In the genomic region with DNA sequence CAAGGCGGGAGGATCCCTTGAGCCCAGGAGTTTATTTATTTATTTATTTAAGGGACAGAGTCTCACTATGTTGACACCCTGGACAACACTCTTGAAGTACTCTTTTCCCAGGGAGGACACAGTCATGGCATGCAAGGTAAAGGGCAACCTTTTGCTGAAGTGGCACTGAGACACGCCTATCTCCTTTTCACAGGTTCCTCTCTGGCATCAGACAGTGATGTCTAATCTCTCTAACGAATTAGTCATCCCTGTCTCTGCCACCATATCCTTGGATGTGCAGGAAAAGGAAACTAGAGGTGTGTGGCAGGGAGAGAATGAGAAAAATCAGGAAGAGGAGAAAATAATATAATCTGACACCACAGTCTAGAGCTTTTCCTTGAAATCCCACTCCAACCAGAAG, we compare ENCODE assay signal across 20 cellular contexts. TPM values are rescaled to one million over a fixed set of nuclear protein-coding genes. Genes with fewer than 3 reads are reported as not detected.
DNase-seq lines count a peak whose midpoint lies in the region; ATAC-seq, FAIRE-seq and TF ChIP-seq lines count a peak whose summit lies in the region.
"Had no signal": no experiment of that assay in that cellular context is flagged by ENCODE, and none has a peak within 500 bp of the region (broad histone marks: within the 10 kb centered on the region; RNA-seq: fewer than 3 reads in every experiment).

No MANE protein-coding gene starts in this region.

- CTCF ChIA-PET in MCF 10A (lab: Yijun Ruan, JAX) (interaction anchor here (0.7 to 1.8 kb wide), 3 partner anchors 10 to 63 kb away, joined by 3 to 8 read pairs (median 3); no protein-coding TSS in a partner anchor), mammary epithelial cell (lab: Charles Lee; ENCODE audit: low non-redundant PET) (no interaction called here), WTC11 (lab: Charles Lee) (no interaction called here)

- ATAC-seq in WTC11 = no peak
- no peak for ATAC-seq in activated CD4-positive, CD25-positive, alpha-beta regulatory T cell treated with anti-CD3 and anti-CD28 coated beads, Interleukin-2, amount 50 U/mL, for 24 hours
- ATAC-seq: Right ventricle myocardium inferior had no signal

- H3K36me3 Mint-ChIP-seq in MCF 10A (ENCODE audit: insufficient read depth, unreplicated experiment) = no peaks in the 10 kb centered on the region
- peaks cover 4% of the 10 kb centered on the region for H3K36me3 Mint-ChIP-seq in WTC11

- BruUV-seq in MCF 10A (replicated peaks; lab: Mats Ljungman, UMichigan) (no TSS peak), mammary epithelial cell (replicated peaks; lab: Mats Ljungman, UMichigan) (no TSS peak)

- H3K9me3 ChIP-seq in mammary epithelial cell (replicated peaks; ENCODE audit: insufficient read depth, low read length) = no peaks in the 10 kb centered on the region
- H3K9me3 ChIP-seq in keratinocyte (ENCODE audit: control insufficient read depth, low read depth, low read length) = no peaks in the 10 kb centered on the region
- no peaks in the 10 kb centered on the region for H3K9me3 ChIP-seq in HAP-1

- DNase-seq in MCF 10A (ENCODE audit: unreplicated experiment) (peak; percentile 42), mammary epithelial cell (no peak), WTC11 (ENCODE audit: low spot score) (no peak), keratinocyte (ENCODE audit: low read depth, low spot score) (no peak), HAP-1 (ENCODE audit: low spot score in 2 of 2) (no peak), T-helper 9 cell (no peak)
- no peak for DNase-seq in activated CD4-positive, alpha-beta T cell treated with anti-CD3 and anti-CD28 coated beads, Interleukin-2, amount 50 U/mL, for 4 hours
- DNase-seq: H7, IMR-90, Karpas-422, NCI-H1105 treated with DMSO at 0.1 percent for 48 hours, NCI-H1694 treated with DMSO at 0.1 percent for 48 hours, NCI-H2171, NCI-H446 treated with DMSO at 0.1 percent for 48 hours, NCI-H774 had no signal

- H4K20me1 ChIP-seq in mammary epithelial cell (ENCODE audit: insufficient read depth, low read length) (no peaks in the 10 kb centered on the region), keratinocyte (ENCODE audit: control insufficient read depth, extremely low read depth, insufficient read depth, low read length) (no peaks in the 10 kb centered on the region)
- H4K20me1 ChIP-seq: BLaER1 treated with 17β-estradiol and CSF1 and Interleukin-3, amounts not matched to agents 10 nM and 100 nM had no signal

- H3K4me3 ChIP-seq in mammary epithelial cell (replicated peaks in 1 of 3; ENCODE audit: insufficient read depth in 1 of 3, low read depth in 2 of 3, low read length in 3 of 3) (no peak overlapping the region), keratinocyte (ENCODE audit: control insufficient read depth in 2 of 3, extremely low read depth in 1 of 3, insufficient read depth in 2 of 3, low read depth in 1 of 3, low read length in 3 of 3) (no peak overlapping the region), HAP-1 (no peak overlapping the region)
- H3K4me3 ChIP-seq: BLaER1 treated with 17β-estradiol and CSF1 and Interleukin-3, amounts not matched to agents 10 nM and 100 nM; SK-N-MC had no signal

- FAIRE-seq in keratinocyte (lab: Jason Lieb, UNC) = peak; percentile 69
- FAIRE-seq: A204.1 had no signal

- H3K27ac Mint-ChIP-seq in MCF 10A (ENCODE audit: low read depth, unreplicated experiment) (no peak overlapping the region), WTC11 (peak overlapping the region; percentile 8; the same call in 1 of the 2 replicates)

- H2AFZ ChIP-seq in mammary epithelial cell (ENCODE audit: low read depth, low read length) (no peak overlapping the region), keratinocyte (ENCODE audit: control insufficient read depth, low read length) (peak overlapping the region; percentile 53)

- no peaks in the 10 kb centered on the region for H3K79me2 ChIP-seq in mammary epithelial cell (ENCODE audit: insufficient read depth, low read length)
- no peaks in the 10 kb centered on the region for H3K79me2 ChIP-seq in keratinocyte (ENCODE audit: control insufficient read depth, insufficient read depth, low read length)

- no peaks in the 10 kb centered on the region for H3K9me1 ChIP-seq in keratinocyte (ENCODE audit: control insufficient read depth, extremely low read depth, insufficient read depth, low read length)

- H3K27me3 ChIP-seq in mammary epithelial cell (ENCODE audit: insufficient read depth, low read length) = no peaks in the 10 kb centered on the region
- H3K27me3 ChIP-seq in keratinocyte (ENCODE audit: control insufficient read depth, extremely low read depth, insufficient read depth, low read length) = no peaks in the 10 kb centered on the region
- H3K27me3 ChIP-seq in HAP-1 (ENCODE audit: low read depth) = no peaks in the 10 kb centered on the region

- H3K4me2 ChIP-seq in mammary epithelial cell (ENCODE audit: insufficient read depth, low read depth, low read length) (no peak overlapping the region), keratinocyte (ENCODE audit: control insufficient read depth, extremely low read depth, insufficient read depth, low read depth, low read length) (peak overlapping the region; percentile 33)
- H3K4me2 ChIP-seq: BLaER1 treated with 17β-estradiol and CSF1 and Interleukin-3, amounts not matched to agents 10 nM and 100 nM had no signal

- intact Hi-C loops in MCF 10A (cut with micrococcal nuclease) = no loop called here
- intact Hi-C loops in mammary epithelial cell (cut with micrococcal nuclease) = no loop called here

- H3K4me3 Mint-ChIP-seq in MCF 10A (ENCODE audit: unreplicated experiment) = no peak overlapping the region
- H3K4me3 Mint-ChIP-seq in WTC11 = no peak overlapping the region

- H3K36me3 ChIP-seq in mammary epithelial cell (ENCODE audit: insufficient read depth, low read length) (no peaks in the 10 kb centered on the region), keratinocyte (ENCODE audit: control insufficient read depth in 2 of 2, extremely low read depth in 1 of 2, insufficient read depth in 2 of 2, low read length in 2 of 2) (no peaks in the 10 kb centered on the region), HAP-1 (replicated peaks) (no peaks in the 10 kb centered on the region)
- H3K36me3 ChIP-seq: BLaER1 treated with 17β-estradiol and CSF1 and Interleukin-3, amounts not matched to agents 10 nM and 100 nM had no signal

- H3K9ac ChIP-seq in mammary epithelial cell (ENCODE audit: insufficient read depth, low read length) (no peak overlapping the region), keratinocyte (ENCODE audit: control insufficient read depth, extremely low read depth, insufficient read depth, low read length) (no peak overlapping the region)
- H3K9ac ChIP-seq: BLaER1 treated with 17β-estradiol and CSF1 and Interleukin-3, amounts not matched to agents 10 nM and 100 nM had no signal

- no peaks in the 10 kb centered on the region for H3K4me1 ChIP-seq in mammary epithelial cell (ENCODE audit: insufficient read depth, low read length)
- peaks cover 7% of the 10 kb centered on the region for H3K4me1 ChIP-seq in keratinocyte (ENCODE audit: control insufficient read depth, extremely low read depth, insufficient read depth, low read length)
- peaks cover 2% of the 10 kb centered on the region; the same call in 1 of the 2 replicates for H3K4me1 ChIP-seq in HAP-1

- in situ Hi-C loops in mammary epithelial cell (cut with MboI; ENCODE audit: low sequenced_read_pairs in 2 of 2) = no loop called here
- in situ Hi-C loops in HAP-1 (cut with MboI; ENCODE audit: low sequenced_read_pairs) = no loop called here

- POLR2A ChIA-PET in MCF 10A (lab: Yijun Ruan, JAX) (interaction anchor here (0.6 to 1.8 kb wide), 3 partner anchors 13 to 1265 kb away, joined by 3 to 7 read pairs (median 5); partner anchors contain the start of gene CPVL), WTC11 (lab: Charles Lee) (no interaction called here)

- H3K9me3 Mint-ChIP-seq in MCF 10A (ENCODE audit: unreplicated experiment) (no peaks in the 10 kb centered on the region), WTC11 (no peaks in the 10 kb centered on the region)

- TF ChIP-seq CTCF in MCF 10A (IDR thresholded peaks at IDR 0.05; ENCODE audit: unreplicated experiment) (no peak), mammary epithelial cell (conservative IDR thresholded peaks at IDR 0.05 in 1 of 2, IDR thresholded peaks at IDR 0.05 in 1 of 2; ENCODE audit: extremely low read depth in 1 of 2, insufficient read depth in 1 of 2, low read depth in 1 of 2, low read length in 2 of 2) (no peak), WTC11 (IDR thresholded peaks at IDR 0.05) (no peak), keratinocyte (optimal IDR thresholded peaks at IDR 0.05 in 1 of 3, IDR thresholded peaks at IDR 0.05 in 1 of 3, conservative IDR thresholded peaks at IDR 0.05 in 1 of 3; ENCODE audit: extremely low read depth in 1 of 3, insufficient read depth in 2 of 3, low read length in 3 of 3) (no peak)

- 88% methylated on average over 3 of the region's 3 CpGs for WGBS in mammary epithelial cell (ENCODE audit: low coverage, missing lambda C conversion rate)

- H3K4me1 Mint-ChIP-seq in MCF 10A (ENCODE audit: insufficient read depth, unreplicated experiment) = peaks cover 7% of the 10 kb centered on the region
- peaks cover 39% of the 10 kb centered on the region for H3K4me1 Mint-ChIP-seq in WTC11

- dilution Hi-C loops in mammary epithelial cell (cut with HindIII; ENCODE audit: low sequenced_read_pairs) (no loop called here), keratinocyte (cut with MboI; ENCODE audit: extremely low pct_ligation_motif_present, low sequenced_read_pairs) (no loop called here)

- H3K27ac ChIP-seq in mammary epithelial cell (ENCODE audit: insufficient read depth, low read depth, low read length) (no peak overlapping the region), keratinocyte (ENCODE audit: control insufficient read depth, insufficient read depth, low read length) (no peak overlapping the region)
- H3K27ac ChIP-seq: BLaER1 treated with 17β-estradiol and CSF1 and Interleukin-3, amounts not matched to agents 10 nM and 100 nM; SK-N-MC had no signal

- H3K27me3 Mint-ChIP-seq in MCF 10A (ENCODE audit: insufficient read depth, unreplicated experiment) (no peaks in the 10 kb centered on the region), WTC11 (ENCODE audit: low read depth) (no peaks in the 10 kb centered on the region)

TF ChIP-seq in WTC11, 78 proteins besides CTCF, POLR2A, EP300 and RAD21 (continues in another document):
- no peak for TF ChIP-seq IRF2 (CRISPR knock-in tag; IDR thresholded peaks at IDR 0.05; ENCODE audit: borderline replicate concordance, low read depth)
- no peak for TF ChIP-seq FOXK1 (CRISPR knock-in tag; IDR thresholded peaks at IDR 0.05)
- no peak for TF ChIP-seq GTF2I (CRISPR knock-in tag; conservative IDR thresholded peaks at IDR 0.05)

RNA-seq across cellular contexts. Expression of gene CPVL, which starts 19.5 kb away (rescaled TPM):
- 29.2 and 49.0 TPM in 2 replicates for total RNA-seq in MCF 10A (2022)
- total RNA-seq in mammary epithelial cell = not detected
- 0.57 TPM for polyA plus RNA-seq in mammary epithelial cell
- polyA minus RNA-seq in mammary epithelial cell = not detected
- total RNA-seq in WTC11 (2021) = 34.2 to 43.8 TPM (median 42.6 TPM) in 3 replicates
- polyA plus RNA-seq in keratinocyte = 2.4 to 9.8 TPM (median 7.8 TPM) in 3 replicates
- polyA plus RNA-seq in keratinocyte (2011; ENCODE audit: low read depth) = 2.7 TPM
- 2.1 and 3.4 TPM in 2 replicates for polyA plus RNA-seq in keratinocyte (2011; cell fraction: cytosol; rRNA removed)
- 5.1 and 5.6 TPM in 2 replicates for polyA plus RNA-seq in keratinocyte (2011; cell fraction: nucleus; rRNA removed)
- 1.1 and 2.9 TPM in 2 replicates for polyA plus RNA-seq in keratinocyte (2012; ENCODE audit: low replicate concordance)
- polyA minus RNA-seq in keratinocyte = 0.72 to 11.0 TPM (median 7.6 TPM) in 3 replicates
- 4.8 TPM for polyA minus RNA-seq in keratinocyte (2011; cell fraction: cytosol; rRNA and poly(A)+ RNA removed)
- 2.7 and 7.0 TPM in 2 replicates for polyA minus RNA-seq in keratinocyte (2011; cell fraction: nucleus; rRNA and poly(A)+ RNA removed)
- total RNA-seq: IMR-90 had no signal
- polyA plus RNA-seq: IMR-90 had no signal

Comparison
In these comparisons a context has a peak if more than half of its experiments do, and no peak if none do; other contexts are left out.
1. RNA of gene CPVL, which starts 19.5 kb away (total RNA-seq): 29.2 to 49.0 TPM in MCF 10A and 34.2 to 43.8 TPM in WTC11; not detected in mammary epithelial cell; every median in the first group is over 10 times any median in the second.